ENCODE assay signal across 14 cellular contexts in the genomic region with DNA sequence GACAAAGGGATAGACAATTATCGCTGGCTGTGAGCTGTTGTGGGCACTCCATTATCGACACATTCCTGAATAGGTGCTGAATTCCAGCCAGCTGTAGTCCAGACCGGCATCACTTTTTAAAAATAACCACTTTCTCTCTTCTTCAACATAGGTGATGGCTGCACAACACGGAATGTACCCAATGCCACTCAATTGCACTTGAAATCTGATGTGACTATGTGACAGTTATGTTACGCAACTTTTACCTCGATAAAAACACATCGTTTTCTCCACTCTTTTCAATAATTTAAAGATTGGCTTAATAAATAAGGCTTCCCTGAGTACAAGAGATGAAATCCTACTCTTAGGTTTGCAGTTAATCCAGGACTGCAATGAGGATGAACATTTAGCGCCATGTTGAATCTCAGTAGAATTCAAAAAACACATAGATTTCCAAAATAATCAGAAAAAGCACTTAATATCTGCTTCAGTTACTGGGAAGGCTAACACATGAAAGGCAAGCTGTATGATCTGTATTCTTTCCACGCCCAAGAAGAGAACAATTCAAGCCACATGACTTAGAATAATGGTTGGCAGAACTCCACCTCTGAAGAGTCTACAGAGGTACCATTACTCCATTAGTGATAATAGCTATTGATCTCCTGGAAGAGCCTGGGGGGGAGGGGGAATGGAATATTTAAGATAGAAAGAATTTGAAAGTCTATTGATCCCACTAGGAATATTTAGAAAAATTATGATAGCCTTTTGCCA. TPM values are rescaled to one million over a fixed set of nuclear protein-coding genes. Genes with fewer than 3 reads are reported as not detected.
DNase-seq lines count a peak whose midpoint lies in the region; ATAC-seq, FAIRE-seq and TF ChIP-seq lines count a peak whose summit lies in the region.
"Had no signal": no experiment of that assay in that cellular context is flagged by ENCODE, and none has a peak within 500 bp of the region (broad histone marks: within the 10 kb centered on the region; RNA-seq: fewer than 3 reads in every experiment).

No MANE protein-coding gene starts in this region.

- no peak overlapping the region for H2AFZ ChIP-seq in HepG2 (ENCODE audit: low read length)

- H3K4me3 Mint-ChIP-seq in activated naive CD8-positive, alpha-beta T cell treated with anti-CD3 and anti-CD28 coated beads for 36 hours: peak overlapping the region; percentile 35
- H3K4me3 Mint-ChIP-seq in type B pancreatic cell: peak overlapping the region; percentile 72
- H3K4me3 Mint-ChIP-seq: CD14-positive monocyte had no signal

- POLR2A ChIA-PET in HepG2 (lab: Yijun Ruan, JAX): interaction anchor here (1.1 kb wide), 1 partner anchor 37 kb away, joined by 4 read pairs; no protein-coding TSS in a partner anchor

- H3K9me3 Mint-ChIP-seq in activated naive CD8-positive, alpha-beta T cell treated with anti-CD3 and anti-CD28 coated beads for 36 hours: peaks cover 3% of the 10 kb centered on the region
- H3K9me3 Mint-ChIP-seq in type B pancreatic cell: peaks cover 15% of the 10 kb centered on the region
- H3K9me3 Mint-ChIP-seq: CD14-positive monocyte had no signal

- H3K4me1 Mint-ChIP-seq in activated naive CD8-positive, alpha-beta T cell treated with anti-CD3 and anti-CD28 coated beads for 36 hours: peaks cover 54% of the 10 kb centered on the region
- peaks cover 34% of the 10 kb centered on the region for H3K4me1 Mint-ChIP-seq in type B pancreatic cell (ENCODE audit: unreplicated experiment)

- H3K9ac ChIP-seq in HepG2 (ENCODE audit: insufficient read depth, low read depth, low read length): no peak overlapping the region
- H3K9ac ChIP-seq: KMS-11 had no signal

- peak overlapping the region; percentile 7 for H3K27ac Mint-ChIP-seq in activated naive CD8-positive, alpha-beta T cell treated with anti-CD3 and anti-CD28 coated beads for 36 hours
- peak overlapping the region; percentile 42 for H3K27ac Mint-ChIP-seq in type B pancreatic cell

- peaks cover 84% of the 10 kb centered on the region for H3K79me2 ChIP-seq in HepG2 (ENCODE audit: insufficient read depth, low read length)

- 99% methylated on average over 9 of the region's 9 CpGs for WGBS in HepG2 (ENCODE audit: low lambda C conversion rate)
- 82% methylated on average over 9 of the region's 9 CpGs for WGBS in right lobe of liver (ENCODE audit: insufficient coverage, low coverage, low lambda C conversion rate, missing lambda C conversion rate)

- H3K9me3 ChIP-seq in HepG2 (ENCODE audit: low read length) (no peaks in the 10 kb centered on the region), right lobe of liver (no peaks in the 10 kb centered on the region)
- H3K9me3 ChIP-seq: left lung, Peyer's patch, upper lobe of right lung had no signal

- DNase-seq in HepG2 (ENCODE audit: low spot score): no peak
- no peak for DNase-seq in right lobe of liver
- DNase-seq in activated naive CD8-positive, alpha-beta T cell treated with anti-CD3 and anti-CD28 coated beads for 36 hours: no peak
- peak; percentile 81 for DNase-seq in inferior parietal cortex (ENCODE audit: extremely low spot score)
- DNase-seq in type B pancreatic cell (ENCODE audit: extremely low spot score, unreplicated experiment): no peak
- DNase-seq in NCI-H187 treated with DMSO at 0.1 percent for 48 hours (lab: John Stamatoyannopoulos, UW): no peak
- DNase-seq in NCI-H1092 (lab: John Stamatoyannopoulos, UW): no peak
- DNase-seq in activated CD4-positive, CD25-positive, alpha-beta regulatory T cell (lab: John Stamatoyannopoulos, UW): no peak
- DNase-seq: central memory CD4-positive, alpha-beta T cell; left lung; Peyer's patch; upper lobe of right lung had no signal

- H3K4me1 ChIP-seq in HepG2 (ENCODE audit: insufficient read depth, low read length): peaks cover 75% of the 10 kb centered on the region
- H3K4me1 ChIP-seq in right lobe of liver: peaks cover 0 to 38% (median 10%) of the 10 kb centered on the region in 4 donors

- H3K27me3 ChIP-seq in HepG2 (ENCODE audit: control insufficient read depth in 1 of 2, insufficient read depth in 2 of 2, low read length in 2 of 2): no peaks in the 10 kb centered on the region; a peak in 1 of 5 replicates
- no peaks in the 10 kb centered on the region for H3K27me3 ChIP-seq in right lobe of liver
- H3K27me3 ChIP-seq: left lung, Peyer's patch, upper lobe of right lung had no signal

- intact Hi-C loops in HepG2 (cut with micrococcal nuclease; ENCODE audit: unreplicated experiment) (no loop called here), right lobe of liver (cut with DNase I) (no loop called here)

- H3K27ac ChIP-seq in HepG2 (ENCODE audit: extremely low read length, insufficient read depth, low read length) (no peak overlapping the region), right lobe of liver (no peak overlapping the region)
- H3K27ac ChIP-seq: left lung, Peyer's patch, upper lobe of right lung had no signal

- CTCF ChIA-PET in HepG2 (lab: Yijun Ruan, JAX; ENCODE audit: low intra/inter-chr PET ratio, low total read pairs): no interaction called here

- no peak for ATAC-seq in HepG2
- ATAC-seq in right lobe of liver: no peak
- ATAC-seq: left lung, upper lobe of right lung had no signal

- in situ Hi-C loops in HepG2 (cut with HindIII; ENCODE audit: extremely low pct_ligation_motif_present, low pct_unique_long_range_greater_than_20kb): no loop called here

- no TSS peak for BruUV-seq in HepG2 (replicated peaks; lab: Mats Ljungman, UMichigan)

- FAIRE-seq in HepG2 (lab: Jason Lieb, UNC): no peak

- H3K36me3 Mint-ChIP-seq in activated naive CD8-positive, alpha-beta T cell treated with anti-CD3 and anti-CD28 coated beads for 36 hours: peaks cover 63% of the 10 kb centered on the region
- H3K36me3 Mint-ChIP-seq in type B pancreatic cell: peaks cover 47% of the 10 kb centered on the region

- H3K4me2 ChIP-seq in HepG2 (ENCODE audit: low read depth, low read length): peak overlapping the region; percentile 21; the same call in 1 of the 2 replicates

- no peaks in the 10 kb centered on the region for H3K27me3 Mint-ChIP-seq in activated naive CD8-positive, alpha-beta T cell treated with anti-CD3 and anti-CD28 coated beads for 36 hours
- no peaks in the 10 kb centered on the region for H3K27me3 Mint-ChIP-seq in type B pancreatic cell

- TF ChIP-seq CTCF in HepG2 (CRISPR knock-in tag; IDR thresholded peaks at IDR 0.05): no peak
- TF ChIP-seq CTCF in right lobe of liver (IDR thresholded peaks at IDR 0.05): no peak
- no peak for TF ChIP-seq CTCF in type B pancreatic cell (conservative IDR thresholded peaks at IDR 0.05)

- TF ChIP-seq RAD21 in HepG2 (CRISPR knock-in tag; IDR thresholded peaks at IDR 0.05): no peak

- TF ChIP-seq EP300 in HepG2 (IDR thresholded peaks at IDR 0.05; ENCODE audit: low read depth in 2 of 2, low read length in 2 of 2): no peak
- no peak for TF ChIP-seq EP300 in HepG2 (CRISPR knock-in tag; IDR thresholded peaks at IDR 0.05; ENCODE audit: borderline replicate concordance)

- H4K20me1 ChIP-seq in HepG2 (ENCODE audit: insufficient read depth, low read length): peaks cover 71% of the 10 kb centered on the region

- no peak overlapping the region for H3K4me3 ChIP-seq in HepG2 (replicated peaks in 1 of 3; ENCODE audit: insufficient read depth in 1 of 3, low read depth in 2 of 3, low read length in 3 of 3)
- no peak overlapping the region for H3K4me3 ChIP-seq in right lobe of liver
- H3K4me3 ChIP-seq: left lung, Peyer's patch, upper lobe of right lung had no signal

- TF ChIP-seq POLR2A in HepG2 (IDR thresholded peaks at IDR 0.05; ENCODE audit: insufficient read depth in 1 of 2, low read depth in 2 of 2, low read length in 2 of 2): no peak
- no peak for TF ChIP-seq POLR2A in right lobe of liver (IDR thresholded peaks at IDR 0.05)

- H3K36me3 ChIP-seq in HepG2 (replicated peaks in 1 of 2; ENCODE audit: control insufficient read depth in 1 of 2, insufficient read depth in 2 of 2, low read length in 2 of 2) (peaks cover 0 to 17% of the 10 kb centered on the region in 2 experiments; a peak in 3 of 5 replicates), right lobe of liver (peaks cover 0 to 6% (median 3%) of the 10 kb centered on the region in 4 donors)

RNA-seq across cellular contexts. Expression of a gene that starts 3.6 kb away (rescaled TPM):
- 67.5 and 93.7 TPM in 2 replicates for total RNA-seq in HepG2 (2016; rRNA removed; fragmentation: Illumina TruSeq; extraction: Trizol)
- 7.9 and 9.3 TPM in 2 replicates for total RNA-seq in HepG2 (2016; cell fraction: cytosol; rRNA removed; fragmentation: Illumina TruSeq; extraction: Trizol; ENCODE audit: low read depth)
- total RNA-seq in HepG2 (2016; cell fraction: insoluble cytoplasmic fraction; rRNA removed; fragmentation: Illumina TruSeq; extraction: Trizol): 72.6 and 87.9 TPM in 2 replicates
- total RNA-seq in HepG2 (2016; cell fraction: membrane; rRNA removed; fragmentation: Illumina TruSeq; extraction: Trizol): 43.2 and 47.4 TPM in 2 replicates
- total RNA-seq in HepG2 (2016; cell fraction: nucleus; rRNA removed; fragmentation: Illumina TruSeq; extraction: Trizol): 40.4 and 44.1 TPM in 2 replicates
- 36.7 and 36.9 TPM in 2 replicates for polyA plus RNA-seq in HepG2 (2011; rRNA removed)
- polyA plus RNA-seq in HepG2 (2011; cell fraction: cytosol; rRNA removed): 18.0 and 24.8 TPM in 2 replicates
- 23.3 and 26.1 TPM in 2 replicates for polyA plus RNA-seq in HepG2 (2011; cell fraction: nucleus; rRNA removed)
- 82.2 and 83.9 TPM in 2 replicates for polyA plus RNA-seq in HepG2 (2012)
- 5.9 and 6.1 TPM in 2 replicates for polyA plus RNA-seq in HepG2 (2016; cell fraction: cytosol; fragmentation: Illumina TruSeq; extraction: Trizol; ENCODE audit: low read depth)
- 125 and 130 TPM in 2 replicates for polyA plus RNA-seq in HepG2 (2016; cell fraction: insoluble cytoplasmic fraction; fragmentation: Illumina TruSeq; extraction: Trizol; ENCODE audit: low read depth)
- 21.8 and 25.4 TPM in 2 replicates for polyA plus RNA-seq in HepG2 (2016; cell fraction: membrane; fragmentation: Illumina TruSeq; extraction: Trizol; ENCODE audit: low read depth)
- 69.2 and 70.0 TPM in 2 replicates for polyA plus RNA-seq in HepG2 (2016; cell fraction: nucleus; fragmentation: Illumina TruSeq; extraction: Trizol; ENCODE audit: insufficient read depth, low read depth)
- 56.5 and 77.8 TPM in 2 replicates for polyA minus RNA-seq in HepG2 (2011; rRNA and poly(A)+ RNA removed; ENCODE audit: low replicate concordance)
- 55.6 and 57.6 TPM in 2 replicates for polyA minus RNA-seq in HepG2 (2011; cell fraction: cytosol; rRNA and poly(A)+ RNA removed)
- 27.9 and 31.8 TPM in 2 replicates for polyA minus RNA-seq in HepG2 (2011; cell fraction: nucleus; rRNA and poly(A)+ RNA removed)
- 10 to 100 TPM; 43.5 to 69.1 (median 58.4) TPM for total RNA-seq in right lobe of liver
- 100 to 1,000 TPM; 155 to 157 TPM for total RNA-seq in activated naive CD8-positive, alpha-beta T cell treated with anti-CD3 and anti-CD28 coated beads for 36 hours
- total RNA-seq in type B pancreatic cell (ENCODE audit: low replicate concordance): 140 TPM in 2 replicates

RNA-seq across cellular contexts. Expression of a gene that starts 52.7 kb away (rescaled TPM):
- total RNA-seq in HepG2 (2016; rRNA removed; fragmentation: Illumina TruSeq; extraction: Trizol) (21.0 and 22.7 TPM in 2 replicates), right lobe of liver (100 to 1,000 TPM in 5 of 6 experiments, 10 to 100 TPM in 1; 64.4 to 275 (median 234) TPM), type B pancreatic cell (ENCODE audit: low replicate concordance) (228 and 315 TPM in 2 replicates)
- 28.6 and 37.9 TPM in 2 replicates for total RNA-seq in HepG2 (2016; cell fraction: cytosol; rRNA removed; fragmentation: Illumina TruSeq; extraction: Trizol; ENCODE audit: low read depth)
- 19.5 and 23.3 TPM in 2 replicates for total RNA-seq in HepG2 (2016; cell fraction: insoluble cytoplasmic fraction; rRNA removed; fragmentation: Illumina TruSeq; extraction: Trizol)
- 23.9 and 34.4 TPM in 2 replicates for total RNA-seq in HepG2 (2016; cell fraction: membrane; rRNA removed; fragmentation: Illumina TruSeq; extraction: Trizol)
- total RNA-seq in HepG2 (2016; cell fraction: nucleus; rRNA removed; fragmentation: Illumina TruSeq; extraction: Trizol): 7.9 and 12.0 TPM in 2 replicates
- polyA plus RNA-seq in HepG2 (2011; rRNA removed): 38.6 and 58.7 TPM in 2 replicates
- 27.4 and 50.9 TPM in 2 replicates for polyA plus RNA-seq in HepG2 (2011; cell fraction: cytosol; rRNA removed)
- 34.0 and 48.4 TPM in 2 replicates for polyA plus RNA-seq in HepG2 (2011; cell fraction: nucleus; rRNA removed)
- polyA plus RNA-seq in HepG2 (2012): 35.1 and 96.6 TPM in 2 replicates
- 146 and 151 TPM in 2 replicates for polyA plus RNA-seq in HepG2 (2016; cell fraction: cytosol; fragmentation: Illumina TruSeq; extraction: Trizol; ENCODE audit: low read depth)
- 58.6 and 80.2 TPM in 2 replicates for polyA plus RNA-seq in HepG2 (2016; cell fraction: insoluble cytoplasmic fraction; fragmentation: Illumina TruSeq; extraction: Trizol; ENCODE audit: low read depth)
- polyA plus RNA-seq in HepG2 (2016; cell fraction: membrane; fragmentation: Illumina TruSeq; extraction: Trizol; ENCODE audit: low read depth): 115 and 119 TPM in 2 replicates
- polyA plus RNA-seq in HepG2 (2016; cell fraction: nucleus; fragmentation: Illumina TruSeq; extraction: Trizol; ENCODE audit: insufficient read depth, low read depth): 42.2 and 50.9 TPM in 2 replicates
- 27.1 and 53.9 TPM in 2 replicates for polyA minus RNA-seq in HepG2 (2011; rRNA and poly(A)+ RNA removed; ENCODE audit: low replicate concordance)
- polyA minus RNA-seq in HepG2 (2011; cell fraction: cytosol; rRNA and poly(A)+ RNA removed): 26.1 and 27.0 TPM in 2 replicates
- 5.0 and 5.2 TPM in 2 replicates for polyA minus RNA-seq in HepG2 (2011; cell fraction: nucleus; rRNA and poly(A)+ RNA removed)
- total RNA-seq in activated naive CD8-positive, alpha-beta T cell treated with anti-CD3 and anti-CD28 coated beads for 36 hours: 100 to 1,000 TPM in 1 of 2 experiments, 10 to 100 TPM in 1; 96.7 to 102 TPM

RNA-seq across cellular contexts. Expression of a gene that starts 54.3 kb away (rescaled TPM):
- total RNA-seq in HepG2 (2016; rRNA removed; fragmentation: Illumina TruSeq; extraction: Trizol) (32.3 and 63.8 TPM in 2 replicates), right lobe of liver (1 to 10 TPM; 1.2 to 2.6 (median 1.2) TPM), type B pancreatic cell (ENCODE audit: low replicate concordance) (1.7 and 4.9 TPM in 2 replicates)
- 7.6 and 8.8 TPM in 2 replicates for total RNA-seq in HepG2 (2016; cell fraction: cytosol; rRNA removed; fragmentation: Illumina TruSeq; extraction: Trizol; ENCODE audit: low read depth)
- 34.6 and 61.6 TPM in 2 replicates for total RNA-seq in HepG2 (2016; cell fraction: insoluble cytoplasmic fraction; rRNA removed; fragmentation: Illumina TruSeq; extraction: Trizol)
- 25.9 and 27.1 TPM in 2 replicates for total RNA-seq in HepG2 (2016; cell fraction: membrane; rRNA removed; fragmentation: Illumina TruSeq; extraction: Trizol)
- total RNA-seq in HepG2 (2016; cell fraction: nucleus; rRNA removed; fragmentation: Illumina TruSeq; extraction: Trizol): 48.0 and 57.4 TPM in 2 replicates
- polyA plus RNA-seq in HepG2 (2011; rRNA removed): 33.3 and 48.2 TPM in 2 replicates
- polyA plus RNA-seq in HepG2 (2011; cell fraction: cytosol; rRNA removed): 37.9 and 40.0 TPM in 2 replicates
- polyA plus RNA-seq in HepG2 (2011; cell fraction: nucleus; rRNA removed): 48.0 and 53.5 TPM in 2 replicates
- 16.6 and 28.9 TPM in 2 replicates for polyA plus RNA-seq in HepG2 (2012)
- 6.9 and 7.7 TPM in 2 replicates for polyA plus RNA-seq in HepG2 (2016; cell fraction: cytosol; fragmentation: Illumina TruSeq; extraction: Trizol; ENCODE audit: low read depth)
- polyA plus RNA-seq in HepG2 (2016; cell fraction: insoluble cytoplasmic fraction; fragmentation: Illumina TruSeq; extraction: Trizol; ENCODE audit: low read depth): 34.3 and 36.7 TPM in 2 replicates
- polyA plus RNA-seq in HepG2 (2016; cell fraction: membrane; fragmentation: Illumina TruSeq; extraction: Trizol; ENCODE audit: low read depth): 21.4 and 22.0 TPM in 2 replicates
- 116 and 122 TPM in 2 replicates for polyA plus RNA-seq in HepG2 (2016; cell fraction: nucleus; fragmentation: Illumina TruSeq; extraction: Trizol; ENCODE audit: insufficient read depth, low read depth)
- 2.6 and 50.7 TPM in 2 replicates for polyA minus RNA-seq in HepG2 (2011; rRNA and poly(A)+ RNA removed; ENCODE audit: low replicate concordance)
- polyA minus RNA-seq in HepG2 (2011; cell fraction: cytosol; rRNA and poly(A)+ RNA removed): 11.6 and 15.7 TPM in 2 replicates
- 7.5 and 10.8 TPM in 2 replicates for polyA minus RNA-seq in HepG2 (2011; cell fraction: nucleus; rRNA and poly(A)+ RNA removed)
- total RNA-seq in activated naive CD8-positive, alpha-beta T cell treated with anti-CD3 and anti-CD28 coated beads for 36 hours: under 1 TPM; 0.37 to 0.40 TPM
